Comparison of ENCODE assay signal across 19 cellular contexts in genomic region chr17:51351890-51352289, GRCh38.
A peak's percentile ranks its signal among the peaks of the same experiment; 100 is the strongest.
DNase-seq lines count a peak whose midpoint lies in the region; ATAC-seq, FAIRE-seq and TF ChIP-seq lines count a peak whose summit lies in the region.
"Had no signal": no experiment of that assay in that cellular context is flagged by ENCODE, and none has a peak within 500 bp of the region (broad histone marks: within the 10 kb centered on the region; RNA-seq: fewer than 3 reads in every experiment).

No MANE protein-coding gene starts in this region.

- FAIRE-seq in kidney (lab: Jason Lieb, UNC): no peak
- FAIRE-seq: A204.1 had no signal

- TF ChIP-seq CTCF in kidney (IDR thresholded peaks at IDR 0.05; ENCODE audit: borderline replicate concordance, extremely low read depth, insufficient read depth): no peak

- no peaks in the 10 kb centered on the region for H3K36me3 ChIP-seq in kidney (ENCODE audit: control insufficient read depth in 1 of 2, insufficient read depth in 2 of 2, low read length in 2 of 2)
- H3K36me3 ChIP-seq: heart left ventricle, upper lobe of left lung had no signal

- no peak overlapping the region for H3K9ac ChIP-seq in kidney (ENCODE audit: low read length in 2 of 2)
- H3K9ac ChIP-seq: parathyroid adenoma had no signal

- peak; percentile 48 for DNase-seq in Right ventricle myocardium superior
- DNase-seq in cardiac septum (ENCODE audit: low spot score): no peak
- peak; percentile 58 for DNase-seq in fibroblast of peridontal ligament (ENCODE audit: extremely low read depth)
- DNase-seq in myocyte (ENCODE audit: low read depth): peak; percentile 4
- DNase-seq in cortex of kidney (lab: John Stamatoyannopoulos, UW): no peak
- DNase-seq in hepatic stellate cell (ENCODE audit: low spot score): no peak
- DNase-seq in kidney: no peak
- DNase-seq: activated CD4-positive, alpha-beta T cell treated with anti-CD3 and anti-CD28 coated beads, Interleukin-2, amount 50 U/mL, for 48 hours; activated naive CD8-positive, alpha-beta T cell treated with anti-CD3 and anti-CD28 coated beads, Interleukin-2, amount 10 ng/mL, durations not matched to agents 7 days and 5 days; activated T-cell treated with anti-CD3 and anti-CD28 coated beads, Interleukin-2, amount 50 U/mL, for 4 hours; CD8-positive, alpha-beta T cell; DND-41; RPMI8226; upper lobe of left lung had no signal

- no peaks in the 10 kb centered on the region for H3K4me1 ChIP-seq in kidney (ENCODE audit: control insufficient read depth in 1 of 2, insufficient read depth in 1 of 2, low read depth in 1 of 2, low read length in 2 of 2)
- H3K4me1 ChIP-seq: parathyroid adenoma, upper lobe of left lung had no signal

- H3K4me3 ChIP-seq in kidney (ENCODE audit: low read length in 2 of 2): no peak overlapping the region
- H3K4me3 ChIP-seq: heart left ventricle, upper lobe of left lung had no signal

- H3K27ac ChIP-seq in kidney (ENCODE audit: low read depth in 2 of 2, low read length in 2 of 2): no peak overlapping the region
- H3K27ac ChIP-seq: heart left ventricle, parathyroid adenoma, upper lobe of left lung had no signal

- ATAC-seq in Right ventricle myocardium superior (ENCODE audit: poor library complexity): no peak
- ATAC-seq in GM21786 (IDR thresholded peaks at IDR 0.05; ENCODE audit: unreplicated experiment): no peak
- ATAC-seq: activated T-cell treated with anti-CD3 and anti-CD28 coated beads, Interleukin-2, amount 50 U/mL, for 4 hours; CD8-positive, alpha-beta T cell; stimulated activated memory B cell treated with anti-CD40 and anti-IgM and Interleukin-4, amounts not matched to agents 10 μg/mL and 1 μg/mL and 100 μg/mL, for 72 hours had no signal

- H3K9me3 ChIP-seq in kidney (ENCODE audit: control insufficient read depth in 1 of 2, low read length in 2 of 2): no peaks in the 10 kb centered on the region
- H3K9me3 ChIP-seq: heart left ventricle, upper lobe of left lung had no signal

- intact Hi-C loops in Right ventricle myocardium superior (cut with DNase I) (no loop called here), cardiac septum (cut with DNase I) (no loop called here), kidney (cut with DNase I) (no loop called here)

Comparison
In these comparisons a context has a peak if more than half of its experiments do, and no peak if none do; other contexts are left out.
1. DNase-seq: peak in Right ventricle myocardium superior (single experiment), fibroblast of peridontal ligament (single experiment) and myocyte (single experiment); none in cardiac septum (single experiment), cortex of kidney (single experiment), hepatic stellate cell (single experiment) and kidney (single experiment).